In genomic region chr18:54647176-54647575, GRCh38 we compare ENCODE assay signal across 10 cellular contexts. TPM values are rescaled to one million over a fixed set of nuclear protein-coding genes. Genes with fewer than 3 reads are reported as not detected.
DNase-seq lines count a peak whose midpoint lies in the region; ATAC-seq and TF ChIP-seq lines count a peak whose summit lies in the region.
"Had no signal": no experiment of that assay in that cellular context is flagged by ENCODE, and none has a peak within 500 bp of the region (broad histone marks: within the 10 kb centered on the region; RNA-seq: fewer than 3 reads in every experiment).

No MANE protein-coding gene starts in this region.

- intact Hi-C loops in IMR-90 (cut with micrococcal nuclease) (no loop called here), right lobe of liver (cut with DNase I) (no loop called here)

- WGBS in IMR-90 (ENCODE audit: extremely low coverage in 2 of 2, insufficient read length in 1 of 2), 2 experiments: no CpG with 5 or more reads among the region's 2 CpGs
- 8% methylated on average over 2 of the region's 2 CpGs for WGBS in right lobe of liver (ENCODE audit: insufficient coverage, low coverage, low lambda C conversion rate, missing lambda C conversion rate)

- H4K20me1 ChIP-seq in DND-41 (ENCODE audit: insufficient read depth, low read length) (no peaks in the 10 kb centered on the region), IMR-90 (ENCODE audit: insufficient read depth, low read length) (no peaks in the 10 kb centered on the region)

- no peaks in the 10 kb centered on the region; the same call in 1 of the 2 replicates for H3K9me1 ChIP-seq in IMR-90 (ENCODE audit: insufficient read depth, low read length)

- no peak overlapping the region for H2BK20ac ChIP-seq in IMR-90 (ENCODE audit: low read depth, low read length)

- H3K4me3 ChIP-seq in DND-41 (ENCODE audit: low read depth in 1 of 2, low read length in 2 of 2): no peak overlapping the region
- H3K4me3 ChIP-seq in IMR-90 (ENCODE audit: insufficient read depth, low read depth, low read length): no peak overlapping the region
- no peak overlapping the region for H3K4me3 ChIP-seq in right lobe of liver

- no peak overlapping the region for H3K18ac ChIP-seq in IMR-90 (ENCODE audit: low read depth, low read length)

- ATAC-seq in DND-41 (ENCODE audit: insufficient read depth, low read depth) (peak; percentile 48; the same call in 1 of the 3 replicates), IMR-90 (ENCODE audit: low read depth) (no peak), right lobe of liver (peak; percentile 67 to 83 (median 72)), HG03135 (IDR thresholded peaks at IDR 0.05; ENCODE audit: unreplicated experiment) (no peak), GM21619 (IDR thresholded peaks at IDR 0.05; ENCODE audit: unreplicated experiment) (no peak)

- H3K4ac ChIP-seq in IMR-90 (ENCODE audit: low read depth, low read length): no peak overlapping the region

- no peak overlapping the region for H2BK120ac ChIP-seq in IMR-90 (ENCODE audit: low read depth, low read length)

- no peak overlapping the region for H3K23ac ChIP-seq in IMR-90 (ENCODE audit: low read depth, low read length)

- H2BK5ac ChIP-seq in IMR-90 (ENCODE audit: low read depth, low read length, poor library complexity, severe bottlenecking): no peak overlapping the region

- H3K27me3 ChIP-seq in DND-41 (ENCODE audit: insufficient read depth, low read length, poor library complexity) (no peaks in the 10 kb centered on the region), IMR-90 (ENCODE audit: control insufficient read depth, insufficient read depth, low read length) (peaks cover 1% of the 10 kb centered on the region; the same call in 1 of the 2 replicates), right lobe of liver (no peaks in the 10 kb centered on the region)

- no peaks in the 10 kb centered on the region for H3K4me1 ChIP-seq in DND-41 (ENCODE audit: insufficient read depth, low read length)
- no peaks in the 10 kb centered on the region for H3K4me1 ChIP-seq in IMR-90 (ENCODE audit: control insufficient read depth, insufficient read depth, low read length)
- no peaks in the 10 kb centered on the region for H3K4me1 ChIP-seq in right lobe of liver

- no peak overlapping the region for H2AK5ac ChIP-seq in IMR-90 (ENCODE audit: low read depth, low read length)

- H4K8ac ChIP-seq in IMR-90 (ENCODE audit: low read depth in 2 of 2, low read length in 2 of 2): no peak overlapping the region

- TF ChIP-seq CTCF in DND-41 (IDR thresholded peaks at IDR 0.05; ENCODE audit: borderline replicate concordance, extremely low read depth, low read length, poor library complexity, severe bottlenecking) (peak; percentile 39), IMR-90 (conservative IDR thresholded peaks at IDR 0.05; ENCODE audit: low read depth, low read length) (peak; percentile 19; the same call in 1 of the 2 replicates), VCaP (conservative IDR thresholded peaks at IDR 0.05) (peak; percentile 85), right lobe of liver (IDR thresholded peaks at IDR 0.05) (peak; percentile 52 to 66 (median 60))

- H3K79me2 ChIP-seq in DND-41 (ENCODE audit: insufficient read depth, low read length): no peaks in the 10 kb centered on the region

- TF ChIP-seq POLR2A in IMR-90 (IDR thresholded peaks at IDR 0.05; ENCODE audit: low read depth, low read length) (no peak), right lobe of liver (IDR thresholded peaks at IDR 0.05) (no peak)

- no peak overlapping the region for H4K5ac ChIP-seq in IMR-90 (ENCODE audit: low read depth, low read length)

- H3K27ac ChIP-seq in DND-41 (ENCODE audit: low read length): no peak overlapping the region
- H3K27ac ChIP-seq in IMR-90 (ENCODE audit: insufficient read depth, low read length): no peak overlapping the region
- no peak overlapping the region for H3K27ac ChIP-seq in VCaP
- H3K27ac ChIP-seq in right lobe of liver: no peak overlapping the region

- H3K9me3 ChIP-seq in DND-41 (ENCODE audit: insufficient read depth, low read length, severe bottlenecking): no peaks in the 10 kb centered on the region
- H3K9me3 ChIP-seq in IMR-90 (ENCODE audit: control insufficient read depth, insufficient read depth, low read length): no peaks in the 10 kb centered on the region
- H3K9me3 ChIP-seq in right lobe of liver: no peaks in the 10 kb centered on the region

- CTCF ChIA-PET in IMR-90 (lab: Yijun Ruan, JAX): no interaction called here

- dilution Hi-C loops in IMR-90 (cut with HindIII; ENCODE audit: low sequenced_read_pairs, unreplicated experiment): no loop called here

- no peak overlapping the region for H3K56ac ChIP-seq in IMR-90 (ENCODE audit: extremely low read depth, insufficient read depth, low read length)

- no peak overlapping the region for H3K9ac ChIP-seq in DND-41 (ENCODE audit: low read depth, low read length)
- no peak overlapping the region for H3K9ac ChIP-seq in IMR-90 (ENCODE audit: low read depth, low read length)

- no peak overlapping the region for H4K91ac ChIP-seq in IMR-90 (ENCODE audit: insufficient read depth, low read depth, low read length)

- in situ Hi-C loops in IMR-90 (cut with MboI; ENCODE audit: low sequenced_read_pairs): no loop called here

- no peak overlapping the region for H3K4me2 ChIP-seq in DND-41 (ENCODE audit: insufficient read depth, low read length)
- H3K4me2 ChIP-seq in IMR-90 (ENCODE audit: low read depth, low read length): no peak overlapping the region

- H2AFZ ChIP-seq in DND-41 (ENCODE audit: low read depth, low read length): no peak overlapping the region
- no peak overlapping the region for H2AFZ ChIP-seq in IMR-90 (replicated peaks; ENCODE audit: low read length, poor library complexity)

- BruUV-seq in IMR-90 (replicated peaks; lab: Mats Ljungman, UMichigan): no TSS peak

- no peaks in the 10 kb centered on the region for H3K36me3 ChIP-seq in DND-41 (ENCODE audit: insufficient read depth, low read length)
- no peaks in the 10 kb centered on the region for H3K36me3 ChIP-seq in IMR-90 (ENCODE audit: control insufficient read depth, insufficient read depth, low read length)
- no peaks in the 10 kb centered on the region for H3K36me3 ChIP-seq in right lobe of liver

- no peak for TF ChIP-seq RAD21 in IMR-90 (IDR thresholded peaks at IDR 0.05; ENCODE audit: low read length)

- H3K79me1 ChIP-seq in IMR-90 (ENCODE audit: low read depth in 1 of 2, low read length in 2 of 2): no peaks in the 10 kb centered on the region

- peak; percentile 8 for DNase-seq in DND-41
- DNase-seq in IMR-90: peak; percentile 4
- DNase-seq in right lobe of liver: no peak
- no peak for DNase-seq in midbrain (lab: John Stamatoyannopoulos, UW)
- no peak for DNase-seq in NCI-H187 (lab: John Stamatoyannopoulos, UW)
- DNase-seq: activated effector memory CD4-positive, alpha-beta T cell treated with anti-CD3 and anti-CD28 coated beads, Interleukin-2, amount 50 U/mL, for 16 hours had no signal

- no peak overlapping the region for H2AK9ac ChIP-seq in IMR-90 (replicated peaks; ENCODE audit: low read depth, low read length, poor library complexity)

- POLR2A ChIA-PET in IMR-90 (lab: Charles Lee; ENCODE audit: unreplicated experiment): no interaction called here

- H2BK15ac ChIP-seq in IMR-90 (ENCODE audit: low read depth, low read length): no peak overlapping the region

- no peak overlapping the region for H3K14ac ChIP-seq in IMR-90 (replicated peaks; ENCODE audit: low read depth, low read length)

TF ChIP-seq in IMR-90, 13 proteins besides CTCF, POLR2A, EP300 and RAD21:
- TF ChIP-seq NFE2L2 (IDR thresholded peaks at IDR 0.05; ENCODE audit: low read depth, low read length) (no peak), MAFK (IDR thresholded peaks at IDR 0.05; ENCODE audit: low read depth, low read length) (no peak), MXI1 (IDR thresholded peaks at IDR 0.05; ENCODE audit: borderline replicate concordance, low read depth, low read length) (no peak), SMC3 (IDR thresholded peaks at IDR 0.05; ENCODE audit: low read depth, low read length) (no peak), RFX5 (IDR thresholded peaks at IDR 0.05; ENCODE audit: low read depth, low read length) (no peak), FOS (IDR thresholded peaks at IDR 0.05; ENCODE audit: low read depth, low read length) (no peak), USF2 (IDR thresholded peaks at IDR 0.05; ENCODE audit: low read depth, low read length) (no peak), RCOR1 (IDR thresholded peaks at IDR 0.05; ENCODE audit: insufficient replicate concordance, low read length) (no peak), MAZ (IDR thresholded peaks at IDR 0.05; ENCODE audit: borderline replicate concordance, low read depth, low read length) (no peak), BHLHE40 (IDR thresholded peaks at IDR 0.05; ENCODE audit: low read depth, low read length) (no peak), ELK1 (IDR thresholded peaks at IDR 0.05; ENCODE audit: borderline replicate concordance, low read depth, low read length) (no peak), CHD1 (IDR thresholded peaks at IDR 0.05; ENCODE audit: low read depth, low read length) (no peak), CEBPB (IDR thresholded peaks at IDR 0.05; ENCODE audit: low read depth, low read length) (no peak)

RNA-seq across cellular contexts. Expression of gene DYNAP, which starts 56.1 kb away (rescaled TPM):
- total RNA-seq in IMR-90 (2012; rRNA removed): not detected in 2 replicates
- polyA plus RNA-seq in IMR-90 (2012; rRNA removed): not detected in 2 replicates
- polyA plus RNA-seq in IMR-90 (2012; cell fraction: cytosol; rRNA removed): not detected in 2 replicates
- not detected in 2 replicates for polyA plus RNA-seq in IMR-90 (2012; cell fraction: nucleus; rRNA removed; ENCODE audit: low replicate concordance)
- not detected for total RNA-seq in right lobe of liver
- total RNA-seq: skeletal muscle tissue had no signal

Comparison
In these comparisons a context has a peak if more than half of its experiments do, and no peak if none do; other contexts are left out.
1. ATAC-seq: peak in DND-41 (single experiment) and right lobe of liver (4 of 4); none in IMR-90 (single experiment), HG03135 (single experiment) and GM21619 (single experiment).
2. DNase-seq: peak in DND-41 (single experiment) and IMR-90 (single experiment); none in right lobe of liver (0 of 3), midbrain (single experiment) and NCI-H187 (0 of 2).
3. CTCF ChIP-seq: peak in every context shown above with its lines; median percentile 85 in VCaP; 60 in right lobe of liver; 39 in DND-41; 19 in IMR-90.